ENCODE assay signal across 8 cellular contexts in genomic region chr19:18304496-18305312, GRCh38. TPM values are rescaled to one million over a fixed set of nuclear protein-coding genes. Genes with fewer than 3 reads are reported as not detected.
DNase-seq lines count a peak whose midpoint lies in the region; ATAC-seq and TF ChIP-seq lines count a peak whose summit lies in the region.

No MANE protein-coding gene starts in this region.

- no peaks in the 10 kb centered on the region for H3K9me3 ChIP-seq in Panc1 (ENCODE audit: control insufficient read depth, insufficient read depth, low read depth, low read length)

- peak overlapping the region; percentile 88 for H3K4me3 Mint-ChIP-seq in activated T-helper 2 cell treated with anti-CD3 and anti-CD28 coated beads, Interferon-gamma antibody, Interleukin-2, Interleukin-4, amounts not matched to agents 10 μg/mL and 5 μg/mL and 100 μg/mL, durations not matched to agents 14 hours and 24 hours and 36 hours (ENCODE audit: low read depth)
- H3K4me3 Mint-ChIP-seq in natural killer cell: peak overlapping the region; percentile 86

- H3K27ac Mint-ChIP-seq in activated T-helper 2 cell treated with anti-CD3 and anti-CD28 coated beads, Interferon-gamma antibody, Interleukin-2, Interleukin-4, amounts not matched to agents 10 μg/mL and 5 μg/mL and 100 μg/mL, durations not matched to agents 14 hours and 24 hours and 36 hours: peak overlapping the region; percentile 94
- peak overlapping the region; percentile 96 to 97 for H3K27ac Mint-ChIP-seq in natural killer cell

- CTCF ChIA-PET in Panc1 (lab: Charles Lee): interaction anchor here (1.1 kb wide), 1 partner anchor 24 kb away, joined by 7 read pairs; no protein-coding TSS in a partner anchor

- no peaks in the 10 kb centered on the region for H3K27me3 ChIP-seq in Panc1 (ENCODE audit: control insufficient read depth, insufficient read depth, low read length)

- peak; percentile 52 for DNase-seq in D341Med (ENCODE audit: low spot score)
- DNase-seq in HFF-Myc (ENCODE audit: extremely low read depth, low read depth): peak; percentile 24
- DNase-seq in Panc1 (ENCODE audit: low read depth, low spot score): no peak
- DNase-seq in activated T-helper 2 cell treated with anti-CD3 and anti-CD28 coated beads, Interferon-gamma antibody, Interleukin-2, Interleukin-4, amounts not matched to agents 10 μg/mL and 5 μg/mL and 100 μg/mL, durations not matched to agents 14 hours and 24 hours and 36 hours (ENCODE audit: low spot score): peak; percentile 77
- peak; percentile 69 for DNase-seq in fibroblast of peridontal ligament (ENCODE audit: extremely low read depth)
- peak; percentile 82 for DNase-seq in natural killer cell
- peak; percentile 47 to 72 (median 61) for DNase-seq in stimulated activated naive CD4-positive, alpha-beta T cell (lab: John Stamatoyannopoulos, UW)

- in situ Hi-C loops in Panc1 (cut with HindIII; ENCODE audit: low pct_unique_long_range_greater_than_20kb, low sequenced_read_pairs): no loop called here

- H3K27me3 Mint-ChIP-seq in activated T-helper 2 cell treated with anti-CD3 and anti-CD28 coated beads, Interferon-gamma antibody, Interleukin-2, Interleukin-4, amounts not matched to agents 10 μg/mL and 5 μg/mL and 100 μg/mL, durations not matched to agents 14 hours and 24 hours and 36 hours (ENCODE audit: low read depth): no peaks in the 10 kb centered on the region
- H3K27me3 Mint-ChIP-seq in natural killer cell (ENCODE audit: low read depth in 2 of 2): no peaks in the 10 kb centered on the region

- no peaks in the 10 kb centered on the region for H3K36me3 ChIP-seq in Panc1 (ENCODE audit: control insufficient read depth, insufficient read depth, low read length)

- no TSS peak for BruUV-seq in Panc1 (replicated peaks; lab: Mats Ljungman, UMichigan)

- TF ChIP-seq CTCF in HFF-Myc (IDR thresholded peaks at IDR 0.05; ENCODE audit: low read depth, low read length, missing control alignments): no peak
- TF ChIP-seq CTCF in Panc1 (IDR thresholded peaks at IDR 0.05): no peak
- no peak for TF ChIP-seq CTCF in natural killer cell (IDR thresholded peaks at IDR 0.05)

- H3K36me3 Mint-ChIP-seq in activated T-helper 2 cell treated with anti-CD3 and anti-CD28 coated beads, Interferon-gamma antibody, Interleukin-2, Interleukin-4, amounts not matched to agents 10 μg/mL and 5 μg/mL and 100 μg/mL, durations not matched to agents 14 hours and 24 hours and 36 hours (ENCODE audit: low read depth): peaks cover 46% of the 10 kb centered on the region
- H3K36me3 Mint-ChIP-seq in natural killer cell: no peaks in the 10 kb centered on the region

- ATAC-seq in Panc1: peak; percentile 81
- ATAC-seq in natural killer cell: peak; percentile 78 to 87 (median 79)
- ATAC-seq in HG03095 (IDR thresholded peaks at IDR 0.05; ENCODE audit: unreplicated experiment): no peak

- POLR2A ChIA-PET in Panc1 (lab: Charles Lee): interaction anchor here (0.6 to 1.8 kb wide), 5 partner anchors 10 to 26 kb away, joined by 3 to 5 read pairs (median 4); partner anchors contain the start of genes JUND and LSM4

- H3K4me1 ChIP-seq in Panc1 (ENCODE audit: control insufficient read depth, insufficient read depth, low read length): peaks cover 60% of the 10 kb centered on the region

- H3K4me3 ChIP-seq in HFF-Myc (replicated peaks; ENCODE audit: low read depth, low read length) (peak overlapping the region; percentile 29), Panc1 (ENCODE audit: low read depth in 2 of 2, low read length in 2 of 2) (peak overlapping the region; percentile 22 to 36)

- intact Hi-C loops in Panc1 (cut with micrococcal nuclease; ENCODE audit: unreplicated experiment): no loop called here
- intact Hi-C loops in activated T-helper 2 cell treated with anti-CD3 and anti-CD28 coated beads, Interferon-gamma antibody, Interleukin-2, Interleukin-4, amounts not matched to agents 10 μg/mL and 5 μg/mL and 100 μg/mL, durations not matched to agents 14 hours and 24 hours and 36 hours (cut with micrococcal nuclease): loop anchor here (1.0 to 2.0 kb wide), 5 partner anchors 12 to 36 kb away; partner anchors contain the start of genes LSM4 and PGPEP1
- intact Hi-C loops in natural killer cell (cut with micrococcal nuclease): loop anchor here (1.0 kb wide), 3 partner anchors 14 to 25 kb away; partner anchors contain the start of gene LSM4

- peak overlapping the region; percentile 95 for H3K27ac ChIP-seq in Panc1 (ENCODE audit: low read length)

- H3K9me3 Mint-ChIP-seq in activated T-helper 2 cell treated with anti-CD3 and anti-CD28 coated beads, Interferon-gamma antibody, Interleukin-2, Interleukin-4, amounts not matched to agents 10 μg/mL and 5 μg/mL and 100 μg/mL, durations not matched to agents 14 hours and 24 hours and 36 hours: no peaks in the 10 kb centered on the region
- no peaks in the 10 kb centered on the region for H3K9me3 Mint-ChIP-seq in natural killer cell

- peaks cover 32% of the 10 kb centered on the region for H3K4me1 Mint-ChIP-seq in activated T-helper 2 cell treated with anti-CD3 and anti-CD28 coated beads, Interferon-gamma antibody, Interleukin-2, Interleukin-4, amounts not matched to agents 10 μg/mL and 5 μg/mL and 100 μg/mL, durations not matched to agents 14 hours and 24 hours and 36 hours (ENCODE audit: low read depth)
- H3K4me1 Mint-ChIP-seq in natural killer cell: peaks cover 17 to 23% of the 10 kb centered on the region in 2 donors

RNA-seq across cellular contexts. Expression of gene LSM4, which starts 18.2 kb away (rescaled TPM):
- total RNA-seq in Panc1 (2021; ENCODE audit: unreplicated experiment) (209 TPM), natural killer cell (10 to 100 TPM; 42.4 to 60.8 (median 44.8) TPM)
- polyA plus RNA-seq in Panc1 (2012; ENCODE audit: insufficient read length): 226 TPM
- total RNA-seq in activated T-helper 2 cell treated with anti-CD3 and anti-CD28 coated beads, Interferon-gamma antibody, Interleukin-2, Interleukin-4, amounts not matched to agents 10 μg/mL and 5 μg/mL and 100 μg/mL, durations not matched to agents 14 hours and 24 hours and 36 hours: 198 and 208 TPM in 2 replicates

RNA-seq across cellular contexts. Expression of gene JUND, which starts 23.3 kb away (rescaled TPM):
- total RNA-seq in Panc1 (2021; ENCODE audit: unreplicated experiment): 130 TPM
- polyA plus RNA-seq in Panc1 (2012; ENCODE audit: insufficient read length): 179 TPM
- 462 and 464 TPM in 2 replicates for total RNA-seq in activated T-helper 2 cell treated with anti-CD3 and anti-CD28 coated beads, Interferon-gamma antibody, Interleukin-2, Interleukin-4, amounts not matched to agents 10 μg/mL and 5 μg/mL and 100 μg/mL, durations not matched to agents 14 hours and 24 hours and 36 hours
- 1,000 to 10,000 TPM; 1,182 to 2,122 (median 1,520) TPM for total RNA-seq in natural killer cell

RNA-seq across cellular contexts. Expression of gene IQCN, which starts 30.5 kb away (rescaled TPM):
- 2.5 TPM for total RNA-seq in Panc1 (2021; ENCODE audit: unreplicated experiment)
- 2.2 TPM for polyA plus RNA-seq in Panc1 (2012; ENCODE audit: insufficient read length)
- 2.9 and 3.3 TPM in 2 replicates for total RNA-seq in activated T-helper 2 cell treated with anti-CD3 and anti-CD28 coated beads, Interferon-gamma antibody, Interleukin-2, Interleukin-4, amounts not matched to agents 10 μg/mL and 5 μg/mL and 100 μg/mL, durations not matched to agents 14 hours and 24 hours and 36 hours
- total RNA-seq in natural killer cell: 10 to 100 TPM; 13.7 to 19.4 (median 15.6) TPM

RNA-seq across cellular contexts. Expression of gene PGPEP1, which starts 35.7 kb away (rescaled TPM):
- 36.3 TPM for total RNA-seq in Panc1 (2021; ENCODE audit: unreplicated experiment)
- polyA plus RNA-seq in Panc1 (2012; ENCODE audit: insufficient read length): 24.0 TPM
- total RNA-seq in activated T-helper 2 cell treated with anti-CD3 and anti-CD28 coated beads, Interferon-gamma antibody, Interleukin-2, Interleukin-4, amounts not matched to agents 10 μg/mL and 5 μg/mL and 100 μg/mL, durations not matched to agents 14 hours and 24 hours and 36 hours: 24.9 and 29.4 TPM in 2 replicates
- 10 to 100 TPM; 69.1 to 73.3 (median 71.0) TPM for total RNA-seq in natural killer cell
